ENCODE assay signal across 8 cellular contexts in the genomic region with DNA sequence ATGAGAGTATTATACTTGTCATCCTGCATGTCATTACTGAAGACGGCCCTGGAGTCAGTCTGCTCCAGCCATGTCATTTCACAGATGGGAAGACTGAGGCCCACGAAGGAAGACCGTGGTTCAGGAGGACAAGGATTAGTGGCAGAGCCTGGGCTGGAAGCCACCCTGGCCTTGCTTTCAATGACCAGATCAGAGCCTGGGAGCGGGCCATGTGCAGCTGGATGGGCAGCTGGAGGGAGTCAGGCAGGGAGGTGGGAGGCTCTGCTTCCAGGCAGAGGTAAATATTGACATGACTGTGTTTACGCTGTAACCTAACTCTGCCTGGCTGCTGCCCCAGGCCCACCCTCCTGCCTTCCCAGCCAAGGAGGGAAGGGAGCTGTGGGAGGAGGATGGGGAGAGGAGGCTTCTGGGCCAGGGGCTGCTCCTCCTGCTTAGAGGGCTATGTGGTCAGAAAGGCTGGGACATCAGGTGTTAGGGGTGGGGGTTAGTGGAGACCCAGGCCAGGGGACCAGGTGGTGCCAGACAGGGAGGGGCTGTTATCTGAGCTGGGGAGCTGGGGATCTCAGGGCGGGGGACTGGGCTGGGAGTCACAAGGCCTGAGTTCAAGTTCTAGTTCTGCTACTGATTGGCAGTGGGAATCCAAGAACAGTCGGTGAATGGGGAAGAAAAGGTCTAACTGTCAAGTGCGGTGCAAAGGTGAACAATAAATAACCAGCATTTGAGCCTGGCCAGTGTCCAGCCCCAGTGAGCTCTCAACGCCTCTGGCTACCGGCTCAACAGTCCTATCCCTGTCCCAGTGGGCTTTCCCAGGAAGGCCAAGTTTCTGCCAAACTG. TPM values are rescaled to one million over a fixed set of nuclear protein-coding genes. Genes with fewer than 3 reads are reported as not detected.
DNase-seq lines count a peak whose midpoint lies in the region; ATAC-seq and TF ChIP-seq lines count a peak whose summit lies in the region.

No MANE protein-coding gene starts in this region.

- no peak overlapping the region for H3K27ac Mint-ChIP-seq in glutamatergic neuron (ENCODE audit: unreplicated experiment)

- H3K56ac ChIP-seq in mesendoderm (ENCODE audit: low read length), result no peak overlapping the region

- H3K27me3 Mint-ChIP-seq in glutamatergic neuron (ENCODE audit: unreplicated experiment), result no peaks in the 10 kb centered on the region

- H2BK15ac ChIP-seq in mesendoderm (replicated peaks; ENCODE audit: low read depth), result no peak overlapping the region

- no peak overlapping the region for H4K8ac ChIP-seq in mesendoderm (ENCODE audit: low read depth, low read length)

- peak overlapping the region in 1 of 2 donors; percentile 11 for H3K4me3 ChIP-seq in ascending aorta
- no peak overlapping the region for H3K4me3 ChIP-seq in mesendoderm (ENCODE audit: low read length)

- no peaks in the 10 kb centered on the region for H3K36me3 Mint-ChIP-seq in glutamatergic neuron (ENCODE audit: unreplicated experiment)

- H3K4ac ChIP-seq in mesendoderm (ENCODE audit: low read depth, low read length), result no peak overlapping the region

- no peaks in the 10 kb centered on the region for H3K9me3 ChIP-seq in ascending aorta

- peaks cover 27% of the 10 kb centered on the region for H3K4me1 Mint-ChIP-seq in glutamatergic neuron (ENCODE audit: low read depth, unreplicated experiment)

- WGBS in mesendoderm (ENCODE audit: extremely low coverage, insufficient coverage, low lambda C conversion rate), result no CpG with 5 or more reads among the region's 10 CpGs

- H4K5ac ChIP-seq in mesendoderm (ENCODE audit: low read length), result no peak overlapping the region

- intact Hi-C loops in ascending aorta (cut with DNase I), result loop anchor here (10.0 kb wide), 1 partner anchor 596 kb away; the partner anchor contains the start of gene HSPG2

- no peak overlapping the region for H3K4me3 Mint-ChIP-seq in glutamatergic neuron (ENCODE audit: unreplicated experiment)

- H3K79me2 ChIP-seq in mesendoderm (ENCODE audit: control insufficient read depth, insufficient read depth, low read length), result peaks cover 3% of the 10 kb centered on the region

- TF ChIP-seq CTCF in ascending aorta (IDR thresholded peaks at IDR 0.05) (no peak), glutamatergic neuron (IDR thresholded peaks at IDR 0.05; ENCODE audit: partially characterized antibody, unreplicated experiment) (no peak)

- peaks cover 2% of the 10 kb centered on the region for H3K9me3 Mint-ChIP-seq in glutamatergic neuron (ENCODE audit: unreplicated experiment)

- peaks cover 11% of the 10 kb centered on the region for H3K79me1 ChIP-seq in mesendoderm (ENCODE audit: low read length)

- H2AK5ac ChIP-seq in mesendoderm (ENCODE audit: low read length), result no peak overlapping the region

- no peak overlapping the region for H2BK120ac ChIP-seq in mesendoderm (ENCODE audit: low read depth, low read length)

- DNase-seq in AG08396 (ENCODE audit: low spot score), result peak; percentile 56
- peak; percentile 54 to 94 (median 81) for DNase-seq in NCI-H1417 (lab: John Stamatoyannopoulos, UW)
- DNase-seq in ascending aorta (ENCODE audit: low spot score in 2 of 2), result peak in 1 of 2 donors; percentile 81
- peak; percentile 82 for DNase-seq in mesendoderm
- DNase-seq in glutamatergic neuron, result no peak
- no peak for DNase-seq in hepatic stellate cell (ENCODE audit: low spot score)
- no peak for DNase-seq in epidermal melanocyte (ENCODE audit: insufficient read length, low spot score)

- H3K36me3 ChIP-seq in ascending aorta, result no peaks in the 10 kb centered on the region
- H3K36me3 ChIP-seq in mesendoderm (ENCODE audit: control insufficient read depth, insufficient read depth, low read length), result no peaks in the 10 kb centered on the region

- H3K23ac ChIP-seq in mesendoderm (ENCODE audit: low read length), result no peak overlapping the region

- H3K4me2 ChIP-seq in mesendoderm (ENCODE audit: low read length), result no peak overlapping the region

- H3K27me3 ChIP-seq in ascending aorta (no peaks in the 10 kb centered on the region), mesendoderm (ENCODE audit: insufficient read depth, low read length, poor library complexity) (no peaks in the 10 kb centered on the region)

- no peak overlapping the region for H3K18ac ChIP-seq in mesendoderm (ENCODE audit: low read length)

- H3K27ac ChIP-seq in ascending aorta (peak overlapping the region; percentile 95 to 97), mesendoderm (ENCODE audit: low read depth, low read length) (no peak overlapping the region)

- H3K9ac ChIP-seq in mesendoderm (ENCODE audit: low read length), result no peak overlapping the region

- ATAC-seq in HG03045 (IDR thresholded peaks at IDR 0.05; ENCODE audit: unreplicated experiment), result no peak

- H3K4me1 ChIP-seq in ascending aorta, result peaks cover 63 to 83% of the 10 kb centered on the region in 2 donors
- peaks cover 5% of the 10 kb centered on the region for H3K4me1 ChIP-seq in mesendoderm (ENCODE audit: control insufficient read depth, low read depth, low read length)

- H2BK5ac ChIP-seq in mesendoderm (ENCODE audit: low read length), result no peak overlapping the region

RNA-seq across cellular contexts. Expression of gene ECE1, which starts 48.5 kb away (rescaled TPM):
- total RNA-seq in ascending aorta, result 336 TPM
- polyA plus RNA-seq in mesendoderm (2013, experiment 1 of 2), result 19.2 TPM
- polyA plus RNA-seq in mesendoderm (2013, experiment 2 of 2), result 19.4 TPM
- 36.1 TPM for total RNA-seq in glutamatergic neuron (ENCODE audit: unreplicated experiment)

Comparison
In these comparisons a context has a peak if more than half of its experiments do, and no peak if none do; other contexts are left out.
1. DNase-seq: peak in AG08396 (single experiment), NCI-H1417 (3 of 3) and mesendoderm (single experiment); none in glutamatergic neuron (single experiment), hepatic stellate cell (single experiment) and epidermal melanocyte (single experiment).